ENCODE assay signal across 26 cellular contexts in the genomic region with DNA sequence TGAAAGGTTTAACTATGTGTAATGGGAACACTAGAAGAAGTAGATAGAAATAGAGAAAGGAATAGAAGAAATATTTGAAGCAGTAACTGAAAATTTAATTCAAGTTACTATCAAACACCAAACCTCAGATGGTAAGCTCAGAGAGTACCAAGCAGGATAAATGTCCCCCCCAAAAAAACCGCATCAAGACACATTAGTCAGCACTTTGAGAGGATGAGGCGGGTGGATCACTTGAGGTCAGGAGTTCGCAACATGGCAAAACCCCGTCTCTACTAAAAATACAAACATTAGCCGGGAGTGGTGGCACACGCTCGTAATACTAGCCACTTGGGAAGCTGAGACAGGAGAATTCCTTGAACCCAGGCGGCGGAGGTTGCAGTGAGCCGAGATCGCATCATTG.
DNase-seq lines count a peak whose midpoint lies in the region; TF ChIP-seq lines count a peak whose summit lies in the region.
"Had no signal": no experiment of that assay in that cellular context is flagged by ENCODE, and none has a peak within 500 bp of the region (broad histone marks: within the 10 kb centered on the region; RNA-seq: fewer than 3 reads in every experiment).

No MANE protein-coding gene starts in this region.

- no peak overlapping the region for H3K4me3 Mint-ChIP-seq in nephron progenitor cell
- no peak overlapping the region for H3K4me3 Mint-ChIP-seq in HFFc6
- H3K4me3 Mint-ChIP-seq: CD14-positive monocyte; CD4-positive, alpha-beta memory T cell; CD4-positive, CD25-positive, alpha-beta regulatory T cell; CD8-positive, alpha-beta memory T cell had no signal

- no peak overlapping the region for H3K9ac ChIP-seq in GM23248
- H3K9ac ChIP-seq: BLaER1 had no signal

- 97 to 98% methylated on average over 11 of the region's 11 CpGs for WGBS in GM23248 (ENCODE audit: low coverage in 1 of 2, low lambda C conversion rate in 2 of 2, missing lambda C conversion rate in 2 of 2), 2 experiments

- H3K79me2 ChIP-seq in GM23248 (ENCODE audit: insufficient read depth): no peaks in the 10 kb centered on the region

- H4K20me1 ChIP-seq in GM23248 (ENCODE audit: insufficient read depth): no peaks in the 10 kb centered on the region
- H4K20me1 ChIP-seq: BLaER1 had no signal

- no peak overlapping the region for H3K4me3 ChIP-seq in GM23248
- no peak overlapping the region for H3K4me3 ChIP-seq in SJSA1
- no peak overlapping the region for H3K4me3 ChIP-seq in effector memory CD4-positive, alpha-beta T cell (ENCODE audit: insufficient read depth, low read depth, low read length, poor library complexity, severe bottlenecking)
- H3K4me3 ChIP-seq: BLaER1, GM12878 had no signal

- in situ Hi-C loops in GM23248 (cut with MboI): no loop called here

- H3K9me3 ChIP-seq in GM23248 (ENCODE audit: low read depth): no peaks in the 10 kb centered on the region
- H3K9me3 ChIP-seq in SJSA1 (replicated peaks): no peaks in the 10 kb centered on the region
- no peaks in the 10 kb centered on the region for H3K9me3 ChIP-seq in effector memory CD4-positive, alpha-beta T cell (ENCODE audit: control insufficient read depth, low read length)
- H3K9me3 ChIP-seq: BE2C, BLaER1 had no signal

- peak overlapping the region; percentile 70; the same call in 1 of the 2 replicates for H2AFZ ChIP-seq in GM23248

- no peak overlapping the region for H3K4me2 ChIP-seq in GM23248 (ENCODE audit: unreplicated experiment)
- H3K4me2 ChIP-seq: BLaER1 had no signal

- H3F3A ChIP-seq in GM23248 (ENCODE audit: insufficient read depth): peaks cover 14% of the 10 kb centered on the region

- TF ChIP-seq CTCF in nephron progenitor cell (IDR thresholded peaks at IDR 0.05): no peak
- TF ChIP-seq CTCF in HFFc6 (IDR thresholded peaks at IDR 0.05): no peak

- H3K9me2 ChIP-seq in GM23248 (ENCODE audit: insufficient read depth): no peaks in the 10 kb centered on the region

- no peaks in the 10 kb centered on the region for H3K27me3 ChIP-seq in GM23248 (replicated peaks; ENCODE audit: insufficient read depth)
- H3K27me3 ChIP-seq in SJSA1 (replicated peaks): no peaks in the 10 kb centered on the region
- no peaks in the 10 kb centered on the region for H3K27me3 ChIP-seq in effector memory CD4-positive, alpha-beta T cell (replicated peaks; ENCODE audit: control insufficient read depth, insufficient read depth, low read length, poor library complexity, severe bottlenecking)
- H3K27me3 ChIP-seq: BE2C, BLaER1 had no signal

- no peak for DNase-seq in GM23248
- DNase-seq in LHCN-M2 (ENCODE audit: low read depth): peak; percentile 70
- no peak for DNase-seq in SJSA1 (ENCODE audit: low read depth in 1 of 2, low spot score in 2 of 2)
- DNase-seq in nephron progenitor cell: no peak
- no peak for DNase-seq in NCI-H1105 treated with DMSO at 0.1 percent for 48 hours (lab: John Stamatoyannopoulos, UW)
- no peak for DNase-seq in effector memory CD4-positive, alpha-beta T cell
- DNase-seq in stimulated activated CD4-positive, alpha-beta T cell treated with anti-CD3 and anti-CD28 coated beads, Interleukin-15, amount 100 ng/mL, for 24 hours: no peak
- DNase-seq in HFFc6: no peak
- DNase-seq: 8988T; ACHN; BE2C; C1 segment of cervical spinal cord; CD4-positive, alpha-beta memory T cell; CD4-positive, CD25-positive, alpha-beta regulatory T cell; CD8-positive, alpha-beta memory T cell; COR-L47; DMS 273 treated with DMSO at 0.1 percent for 48 hours; DMS153; DMS53; DMS79; DND-41; EL; GDM1 had no signal

- peaks cover 7% of the 10 kb centered on the region for H3K4me1 Mint-ChIP-seq in nephron progenitor cell
- H3K4me1 Mint-ChIP-seq in HFFc6 (ENCODE audit: low read depth): no peaks in the 10 kb centered on the region
- H3K4me1 Mint-ChIP-seq: CD14-positive monocyte; CD4-positive, alpha-beta memory T cell; CD4-positive, CD25-positive, alpha-beta regulatory T cell; CD8-positive, alpha-beta memory T cell had no signal

- H3K27ac ChIP-seq in GM23248: no peak overlapping the region
- H3K27ac ChIP-seq in SJSA1: peak overlapping the region; percentile 47
- no peak overlapping the region for H3K27ac ChIP-seq in effector memory CD4-positive, alpha-beta T cell (ENCODE audit: insufficient read depth, low read length, poor library complexity, severe bottlenecking)
- H3K27ac ChIP-seq: BLaER1 had no signal

- H3K36me3 ChIP-seq in GM23248 (ENCODE audit: low read depth) (no peaks in the 10 kb centered on the region), SJSA1 (peaks cover 3% of the 10 kb centered on the region; the same call in 1 of the 2 replicates)
- H3K36me3 ChIP-seq in effector memory CD4-positive, alpha-beta T cell (ENCODE audit: control insufficient read depth, insufficient read depth, low read length): no peaks in the 10 kb centered on the region
- H3K36me3 ChIP-seq: BE2C, BLaER1 had no signal

- H3K27me3 Mint-ChIP-seq in nephron progenitor cell (ENCODE audit: low read depth, poor library complexity) (peaks cover 3% of the 10 kb centered on the region), HFFc6 (ENCODE audit: insufficient read depth) (no peaks in the 10 kb centered on the region; the same call in 1 of the 2 replicates)
- H3K27me3 Mint-ChIP-seq: CD4-positive, alpha-beta memory T cell; CD4-positive, CD25-positive, alpha-beta regulatory T cell; CD8-positive, alpha-beta memory T cell had no signal

- H3K9me3 Mint-ChIP-seq in nephron progenitor cell (peaks cover 27% of the 10 kb centered on the region), HFFc6 (peaks cover 39% of the 10 kb centered on the region)

- peak overlapping the region; percentile 17 for H3K27ac Mint-ChIP-seq in nephron progenitor cell
- H3K27ac Mint-ChIP-seq in HFFc6: no peak overlapping the region
- H3K27ac Mint-ChIP-seq: CD14-positive monocyte; CD4-positive, alpha-beta memory T cell; CD8-positive, alpha-beta memory T cell had no signal

- H3K4me1 ChIP-seq in GM23248 (ENCODE audit: insufficient read depth) (peaks cover 33% of the 10 kb centered on the region), SJSA1 (replicated peaks) (peaks cover 72% of the 10 kb centered on the region)
- no peaks in the 10 kb centered on the region for H3K4me1 ChIP-seq in effector memory CD4-positive, alpha-beta T cell (ENCODE audit: control insufficient read depth, insufficient read depth, low read length, poor library complexity, severe bottlenecking)
- H3K4me1 ChIP-seq: BE2C, BLaER1 had no signal

- H3K36me3 Mint-ChIP-seq in nephron progenitor cell (ENCODE audit: low read depth) (peaks cover 8% of the 10 kb centered on the region), HFFc6 (ENCODE audit: low read depth) (no peaks in the 10 kb centered on the region)
- H3K36me3 Mint-ChIP-seq: CD14-positive monocyte; CD4-positive, alpha-beta memory T cell; CD4-positive, CD25-positive, alpha-beta regulatory T cell; CD8-positive, alpha-beta memory T cell had no signal
